16 cellular contexts compared by ENCODE assay signal in genomic region chr4:72430050-72430449, GRCh38.
DNase-seq lines count a peak whose midpoint lies in the region; ATAC-seq and TF ChIP-seq lines count a peak whose summit lies in the region.
"Had no signal": no experiment of that assay in that cellular context is flagged by ENCODE, and none has a peak within 500 bp of the region (broad histone marks: within the 10 kb centered on the region; RNA-seq: fewer than 3 reads in every experiment).

No MANE protein-coding gene starts in this region.

- TF ChIP-seq CTCF in AG10803 (conservative IDR thresholded peaks at IDR 0.05; ENCODE audit: low read length) = no peak
- TF ChIP-seq CTCF in astrocyte of the spinal cord (IDR thresholded peaks at IDR 0.05; ENCODE audit: low read depth, low read length) = no peak
- no peak for TF ChIP-seq CTCF in gastrocnemius medialis (IDR thresholded peaks at IDR 0.05 in 4 of 5, conservative IDR thresholded peaks at IDR 0.05 in 1 of 5)

- in situ Hi-C loops in astrocyte of the spinal cord (cut with HindIII; ENCODE audit: low sequenced_read_pairs) = no loop called here
- in situ Hi-C loops in gastrocnemius medialis (cut with MboI; ENCODE audit: low sequenced_read_pairs in 4 of 4) = no loop called here

- intact Hi-C loops in left colon (cut with DNase I, micrococcal nuclease) (no loop called here), gastrocnemius medialis (cut with DNase I; ENCODE audit: low total_unique reads) (no loop called here)

- no peak overlapping the region for H3K27ac ChIP-seq in gastrocnemius medialis
- H3K27ac ChIP-seq: WERI-Rb-1 had no signal

- no peaks in the 10 kb centered on the region for H3K36me3 ChIP-seq in gastrocnemius medialis
- H3K36me3 ChIP-seq: HAP-1, WERI-Rb-1 had no signal

- no peaks in the 10 kb centered on the region for H3K9me3 ChIP-seq in gastrocnemius medialis
- H3K9me3 ChIP-seq: HAP-1 had no signal

- peak; percentile 60 for ATAC-seq in left colon
- no peak for ATAC-seq in gastrocnemius medialis
- no peak for ATAC-seq in HG03521 (IDR thresholded peaks at IDR 0.05; ENCODE audit: unreplicated experiment)
- no peak for ATAC-seq in HG02884 (IDR thresholded peaks at IDR 0.05; ENCODE audit: unreplicated experiment)
- ATAC-seq: activated CD8-positive, alpha-beta T cell treated with anti-CD3 and anti-CD28 coated beads, Interleukin-2, amount 10 ng/mL, durations not matched to agents 7 days and 5 days; activated T-helper 17 cell treated with anti-CD3 and anti-CD28 coated beads, Interleukin-2, amount 50 U/mL, for 72 hours; esophagus mucosa; K562 had no signal

- DNase-seq in AG10803 (ENCODE audit: low read depth) (peak; percentile 66), Kasumi-1 (lab: John Stamatoyannopoulos, UW) (peak; percentile 44 to 59), astrocyte of the spinal cord (ENCODE audit: low read depth, low spot score) (peak; percentile 27), left colon (no peak), gastrocnemius medialis (no peak), C1 segment of cervical spinal cord (lab: John Stamatoyannopoulos, UW) (no peak)
- DNase-seq: activated CD8-positive, alpha-beta T cell treated with anti-CD3 and anti-CD28 coated beads, Interleukin-2, amount 10 ng/mL, durations not matched to agents 7 days and 5 days; amygdala; NCI-H1436 treated with DMSO at 0.1 percent for 48 hours; WERI-Rb-1 had no signal

- H3K4me3 ChIP-seq in AG10803 (ENCODE audit: low read length) (no peak overlapping the region), astrocyte of the spinal cord (ENCODE audit: low read depth, low read length) (no peak overlapping the region), gastrocnemius medialis (no peak overlapping the region)
- H3K4me3 ChIP-seq: HAP-1, K562 had no signal

- no peaks in the 10 kb centered on the region for H3K4me1 ChIP-seq in gastrocnemius medialis
- H3K4me1 ChIP-seq: HAP-1 had no signal

- H3K27me3 ChIP-seq in gastrocnemius medialis = no peaks in the 10 kb centered on the region

- TF ChIP-seq POLR2A in gastrocnemius medialis (IDR thresholded peaks at IDR 0.05) = no peak

Comparison
In these comparisons a context has a peak if more than half of its experiments do, and no peak if none do; other contexts are left out.
1. DNase-seq: peak in AG10803 (single experiment), Kasumi-1 (2 of 2) and astrocyte of the spinal cord (single experiment); none in left colon (0 of 2), gastrocnemius medialis (0 of 2) and C1 segment of cervical spinal cord (0 of 14).